ENCODE assay signal across 9 cellular contexts in the genomic region with DNA sequence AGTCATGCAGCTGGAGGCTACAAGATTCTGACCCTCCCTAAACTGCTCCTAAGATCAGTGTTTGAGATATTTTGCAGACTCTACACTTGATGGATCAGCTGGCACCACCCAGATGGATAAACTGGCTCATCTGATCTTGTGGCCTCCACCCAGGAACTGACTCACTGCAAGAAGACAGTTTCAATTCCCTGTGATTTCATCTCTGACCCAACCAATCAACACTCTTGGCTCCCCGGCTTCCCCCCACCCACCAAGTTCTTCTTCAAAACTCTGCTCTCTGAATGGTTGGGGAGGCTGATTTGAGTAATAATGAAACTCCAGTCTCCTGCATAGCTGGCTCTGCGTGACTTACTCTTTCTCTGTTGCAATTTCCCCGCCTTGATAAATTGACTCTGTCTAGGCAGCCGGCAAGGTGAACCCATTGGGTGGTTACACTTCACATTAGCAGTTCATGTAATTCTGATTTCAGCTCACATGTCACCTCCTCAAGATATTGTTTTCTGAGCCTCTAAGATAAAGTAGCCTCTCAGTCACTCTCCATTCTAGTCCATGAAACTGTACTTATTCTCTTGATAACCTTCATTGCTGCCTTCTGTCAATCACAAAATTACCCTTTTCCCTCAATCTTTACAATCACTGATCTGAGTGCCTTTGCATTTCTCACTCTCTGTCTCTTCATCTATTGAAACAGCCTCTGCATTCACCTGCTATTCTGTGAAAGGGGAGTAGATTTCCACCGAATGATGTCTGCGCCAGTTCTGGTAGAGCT. TPM values are rescaled to one million over a fixed set of nuclear protein-coding genes. Genes with fewer than 3 reads are reported as not detected.
A peak's percentile ranks its signal among the peaks of the same experiment; 100 is the strongest.
DNase-seq lines count a peak whose midpoint lies in the region; ATAC-seq and TF ChIP-seq lines count a peak whose summit lies in the region.
"Had no signal": no experiment of that assay in that cellular context is flagged by ENCODE, and none has a peak within 500 bp of the region (broad histone marks: within the 10 kb centered on the region; RNA-seq: fewer than 3 reads in every experiment).

No MANE protein-coding gene starts in this region.

- H3K27me3 Mint-ChIP-seq in activated naive CD4-positive, alpha-beta T cell treated with anti-CD3 and anti-CD28 coated beads, Interleukin-2, amount 10 ng/mL, durations not matched to agents 7 days and 5 days = peaks cover 4% of the 10 kb centered on the region

- H2BK5ac ChIP-seq in mesenchymal stem cell (ENCODE audit: low read depth, low read length, poor library complexity, severe bottlenecking) = no peak overlapping the region

- TF ChIP-seq CTCF in transverse colon (IDR thresholded peaks at IDR 0.05) = no peak

- H2AK5ac ChIP-seq in mesenchymal stem cell (ENCODE audit: low read length, severe bottlenecking) = no peak overlapping the region

- 71% methylated on average over 5 of the region's 6 CpGs for WGBS in mesenchymal stem cell
- WGBS in transverse colon (ENCODE audit: low coverage in 1 of 2), 2 donors = 70 to 75% methylated on average over 4 to 6 of the region's 6 CpGs

- H3K9me3 ChIP-seq in mesenchymal stem cell (ENCODE audit: control insufficient read depth, low read length) (no peaks in the 10 kb centered on the region), transverse colon (no peaks in the 10 kb centered on the region)

- no peak for ATAC-seq in GM19397 (IDR thresholded peaks at IDR 0.05; ENCODE audit: unreplicated experiment)
- ATAC-seq in HG03108 (IDR thresholded peaks at IDR 0.05; ENCODE audit: unreplicated experiment) = no peak

- H3K36me3 ChIP-seq in mesenchymal stem cell (ENCODE audit: control insufficient read depth in 1 of 2, insufficient read depth in 2 of 2, low read depth in 1 of 2, low read length in 2 of 2) (no peaks in the 10 kb centered on the region), transverse colon (no peaks in the 10 kb centered on the region)

- H3K4me3 ChIP-seq in mesenchymal stem cell (ENCODE audit: insufficient read depth in 1 of 2, low read depth in 1 of 2, low read length in 2 of 2) (peak overlapping the region in 1 of 2 experiments; percentile 64), transverse colon (no peak overlapping the region)

- DNase-seq in activated T-cell treated with anti-CD3 and anti-CD28 coated beads for 48 hours (ENCODE audit: low read depth) (peak; percentile 34), activated T-cell treated with anti-CD3 and anti-CD28 coated beads for 4 hours (no peak), mesenchymal stem cell (no peak), transverse colon (peak; percentile 50), NCI-H69 (lab: John Stamatoyannopoulos, UW) (no peak)
- peak; percentile 45 for DNase-seq in activated naive CD4-positive, alpha-beta T cell treated with anti-CD3 and anti-CD28 coated beads, Interleukin-2, amount 10 ng/mL, durations not matched to agents 7 days and 5 days

- H3K14ac ChIP-seq in mesenchymal stem cell (ENCODE audit: low read length in 2 of 2) = no peak overlapping the region

- H3K4ac ChIP-seq in mesenchymal stem cell (ENCODE audit: low read depth in 1 of 2, low read length in 2 of 2) = no peak overlapping the region

- TF ChIP-seq POLR2A in transverse colon (IDR thresholded peaks at IDR 0.05) = no peak

- no peak overlapping the region for H3K4me3 Mint-ChIP-seq in activated naive CD4-positive, alpha-beta T cell treated with anti-CD3 and anti-CD28 coated beads, Interleukin-2, amount 10 ng/mL, durations not matched to agents 7 days and 5 days

- H3K27ac Mint-ChIP-seq in activated naive CD4-positive, alpha-beta T cell treated with anti-CD3 and anti-CD28 coated beads, Interleukin-2, amount 10 ng/mL, durations not matched to agents 7 days and 5 days = no peak overlapping the region

- H3K9ac ChIP-seq in mesenchymal stem cell (ENCODE audit: low read length) = peak overlapping the region; percentile 73

- no peaks in the 10 kb centered on the region for H3K4me1 Mint-ChIP-seq in activated naive CD4-positive, alpha-beta T cell treated with anti-CD3 and anti-CD28 coated beads, Interleukin-2, amount 10 ng/mL, durations not matched to agents 7 days and 5 days

- intact Hi-C loops in transverse colon (cut with DNase I; ENCODE audit: low total_unique reads) = no loop called here

- H3K4me2 ChIP-seq in mesenchymal stem cell (ENCODE audit: low read length, poor library complexity, severe bottlenecking) = no peak overlapping the region

- H4K8ac ChIP-seq in mesenchymal stem cell (ENCODE audit: low read length) = no peak overlapping the region

- H3K27ac ChIP-seq in mesenchymal stem cell (ENCODE audit: low read length, poor library complexity, severe bottlenecking) = no peak overlapping the region
- H3K27ac ChIP-seq in transverse colon = peak overlapping the region; percentile 13 to 45 (median 24)
- H3K27ac ChIP-seq: C4-2B had no signal

- H4K91ac ChIP-seq in mesenchymal stem cell (ENCODE audit: low read length) = no peak overlapping the region

- H2BK120ac ChIP-seq in mesenchymal stem cell (ENCODE audit: low read depth, low read length) = no peak overlapping the region

- CTCF ChIA-PET in activated naive CD4-positive, alpha-beta T cell treated with anti-CD3 and anti-CD28 coated beads, Interleukin-2, amount 10 ng/mL, durations not matched to agents 7 days and 5 days (lab: Charles Lee) = no interaction called here

- H3K79me1 ChIP-seq in mesenchymal stem cell (replicated peaks; ENCODE audit: low read length, poor library complexity, severe bottlenecking) = no peaks in the 10 kb centered on the region

- no peak for TF ChIP-seq EP300 in transverse colon (IDR thresholded peaks at IDR 0.05; ENCODE audit: low read depth)

- no peak overlapping the region for H3K18ac ChIP-seq in mesenchymal stem cell (ENCODE audit: low read depth in 1 of 2, low read length in 2 of 2)

- no peak overlapping the region for H2BK15ac ChIP-seq in mesenchymal stem cell (ENCODE audit: low read depth, poor library complexity, severe bottlenecking)

- H3K23ac ChIP-seq in mesenchymal stem cell (ENCODE audit: low read length in 2 of 2) = no peak overlapping the region

- H3K4me1 ChIP-seq in mesenchymal stem cell (ENCODE audit: control insufficient read depth, insufficient read depth, low read depth, low read length) (no peaks in the 10 kb centered on the region), transverse colon (no peaks in the 10 kb centered on the region)

- H3K9me3 Mint-ChIP-seq in activated naive CD4-positive, alpha-beta T cell treated with anti-CD3 and anti-CD28 coated beads, Interleukin-2, amount 10 ng/mL, durations not matched to agents 7 days and 5 days = peaks cover 10% of the 10 kb centered on the region

- H3K36me3 Mint-ChIP-seq in activated naive CD4-positive, alpha-beta T cell treated with anti-CD3 and anti-CD28 coated beads, Interleukin-2, amount 10 ng/mL, durations not matched to agents 7 days and 5 days = no peaks in the 10 kb centered on the region

- H2BK12ac ChIP-seq in mesenchymal stem cell (ENCODE audit: low read length in 2 of 2) = no peak overlapping the region

- in situ Hi-C loops in transverse colon (cut with MboI; ENCODE audit: low pct_ligation_motif_present in 1 of 4, low pct_unique_long_range_greater_than_20kb in 1 of 4, low sequenced_read_pairs in 3 of 4) = loop anchor here in 1 of 4 donors (25.0 kb wide), 1 partner anchor 323 kb away; a partner anchor contains a TSS

- no peak overlapping the region for H2AFZ ChIP-seq in mesenchymal stem cell (ENCODE audit: low read depth, low read length)

- H3K27me3 ChIP-seq in mesenchymal stem cell (ENCODE audit: control insufficient read depth in 1 of 2, insufficient read depth in 1 of 2, low read length in 2 of 2) (no peaks in the 10 kb centered on the region), transverse colon (no peaks in the 10 kb centered on the region)

RNA-seq across cellular contexts. Expression of a gene that starts 9.9 kb away (rescaled TPM):
- polyA plus RNA-seq in mesenchymal stem cell (2013, experiment 1 of 2) = not detected
- not detected for polyA plus RNA-seq in mesenchymal stem cell (2013, experiment 2 of 2)
- 1 to 10 TPM in 2 of 4 donors, not detected in 2; 3.4 to 4.8 TPM for total RNA-seq in transverse colon

RNA-seq across cellular contexts. Expression of a gene that starts 24.1 kb away (rescaled TPM):
- not detected for polyA plus RNA-seq in mesenchymal stem cell (2013, experiment 1 of 2)
- polyA plus RNA-seq in mesenchymal stem cell (2013, experiment 2 of 2) = not detected
- not detected for total RNA-seq in transverse colon

RNA-seq across cellular contexts. Expression of a gene that starts 33.4 kb away (rescaled TPM):
- polyA plus RNA-seq in mesenchymal stem cell (2013, experiment 1 of 2) = not detected
- not detected for polyA plus RNA-seq in mesenchymal stem cell (2013, experiment 2 of 2)
- total RNA-seq in transverse colon = 1 to 10 TPM in 2 of 4 donors, not detected in 2; 1.5 to 4.4 TPM

Comparison
In these comparisons a context has a peak if more than half of its experiments do, and no peak if none do; other contexts are left out.
1. DNase-seq: peak in activated T-cell treated with anti-CD3 and anti-CD28 coated beads for 48 hours (single experiment), activated naive CD4-positive, alpha-beta T cell treated with anti-CD3 and anti-CD28 coated beads, Interleukin-2, amount 10 ng/mL, durations not matched to agents 7 days and 5 days (single experiment) and transverse colon (single experiment); none in activated T-cell treated with anti-CD3 and anti-CD28 coated beads for 4 hours (single experiment), mesenchymal stem cell (single experiment) and NCI-H69 (single experiment).